In genomic region chr7:158452331-158452730, GRCh38 we compare ENCODE assay signal across 32 cellular contexts.
"Had no signal": no experiment of that assay in that cellular context is flagged by ENCODE, and none has a peak within 500 bp of the region (broad histone marks: within the 10 kb centered on the region; RNA-seq: fewer than 3 reads in every experiment).

No MANE protein-coding gene starts in this region.

- H3K27me3 ChIP-seq: ascending aorta, body of pancreas, MG63 had no signal

- ATAC-seq: activated CD8-positive, alpha-beta T cell treated with anti-CD3 and anti-CD28 coated beads for 36 hours; activated T-cell treated with anti-CD3 and anti-CD28 coated beads, Interleukin-2, amount 50 U/mL, for 72 hours; activated T-helper 17 cell treated with anti-CD3 and anti-CD28 coated beads, Interleukin-2, amount 50 U/mL, for 72 hours; body of pancreas; Panc1 had no signal

- H3K4me1 ChIP-seq: ascending aorta, breast epithelium, SJCRH30 had no signal

- H3K4me3 ChIP-seq: ascending aorta, body of pancreas, breast epithelium, MG63, SJCRH30, SK-N-MC had no signal

- DNase-seq: activated CD4-positive, alpha-beta T cell treated with anti-CD3 and anti-CD28 coated beads for 1 hour; activated CD4-positive, alpha-beta T cell treated with anti-CD3 and anti-CD28 coated beads for 48 hours; activated CD4-positive, CD25-positive, alpha-beta regulatory T cell; activated CD8-positive, alpha-beta T cell treated with anti-CD3 and anti-CD28 coated beads for 36 hours; activated effector memory CD4-positive, alpha-beta T cell treated with anti-CD3 and anti-CD28 coated beads, Interleukin-2, amount 50 U/mL, for 16 hours; activated naive CD4-positive, alpha-beta T cell; activated naive CD4-positive, alpha-beta T cell treated with anti-CD3 and anti-CD28 coated beads, Interleukin-2, amount 50 U/mL, for 16 hours; activated naive CD8-positive, alpha-beta T cell treated with anti-CD3 and anti-CD28 coated beads for 36 hours; activated T-cell treated with anti-CD3 and anti-CD28 coated beads, Interleukin-2, amount 50 U/mL, for 1 hour; activated T-cell treated with anti-CD3 and anti-CD28 coated beads, Interleukin-2, amount 50 U/mL, for 72 hours; amniotic stem cell; body of pancreas; caudate nucleus; Kasumi-1; KG1; MG63; NCI-H1048; NCI-H1105 treated with DMSO at 0.1 percent for 48 hours; NCI-H1436; NCI-H1694; NCI-H1930; NCI-H345; NCI-H524 treated with DMSO at 0.1 percent for 48 hours; SHP77; SJCRH30; T1000; WERI-Rb-1 had no signal

- H3K36me3 ChIP-seq: ascending aorta, breast epithelium, MG63, SJCRH30, WERI-Rb-1 had no signal

- H3K9me3 ChIP-seq: ascending aorta, body of pancreas, MG63, SJCRH30 had no signal

- H3K27ac ChIP-seq: ascending aorta, body of pancreas, breast epithelium, SJCRH30, SK-N-MC, WERI-Rb-1 had no signal
